In genomic region chr5:133222521-133222920, GRCh38 we compare ENCODE assay signal across 20 cellular contexts.
DNase-seq lines count a peak whose midpoint lies in the region; ATAC-seq and TF ChIP-seq lines count a peak whose summit lies in the region.
"Had no signal": no experiment of that assay in that cellular context is flagged by ENCODE, and none has a peak within 500 bp of the region (broad histone marks: within the 10 kb centered on the region; RNA-seq: fewer than 3 reads in every experiment).

No MANE protein-coding gene starts in this region.

- H3K56ac ChIP-seq in IMR-90 (ENCODE audit: extremely low read depth, insufficient read depth, low read length) = no peak overlapping the region

- TF ChIP-seq CTCF in IMR-90 (conservative IDR thresholded peaks at IDR 0.05; ENCODE audit: low read depth, low read length) = no peak
- no peak for TF ChIP-seq CTCF in coronary artery (IDR thresholded peaks at IDR 0.05)
- TF ChIP-seq CTCF in neural progenitor cell (IDR thresholded peaks at IDR 0.05) = no peak

- POLR2A ChIA-PET in IMR-90 (lab: Charles Lee; ENCODE audit: unreplicated experiment) = no interaction called here

- H3K36me3 ChIP-seq in BLaER1 treated with 17β-estradiol and CSF1 and Interleukin-3, amounts not matched to agents 10 nM and 100 nM = no peaks in the 10 kb centered on the region
- H3K36me3 ChIP-seq in IMR-90 (ENCODE audit: control insufficient read depth, insufficient read depth, low read length) (no peaks in the 10 kb centered on the region), neural progenitor cell (no peaks in the 10 kb centered on the region)
- H3K36me3 ChIP-seq: BE2C, MG63 had no signal

- DNase-seq in IMR-90 (no peak), coronary artery (ENCODE audit: low spot score) (peak; percentile 68), neural progenitor cell (ENCODE audit: low spot score) (no peak), NCI-H2227 treated with DMSO at 0.1 percent for 48 hours (lab: John Stamatoyannopoulos, UW) (no peak), GM03348 (ENCODE audit: low spot score) (no peak), T-helper 2 cell (no peak)
- DNase-seq: CD4-positive, alpha-beta T cell; COR-L47; DMS79; Kasumi-1; MG63; NCI-H187; NCI-H524 treated with DMSO at 0.1 percent for 48 hours; NCI-H82; SIG-M5; SK-N-SH had no signal

- TF ChIP-seq POLR2A in IMR-90 (IDR thresholded peaks at IDR 0.05; ENCODE audit: low read depth, low read length) = no peak

- H3K4me3 Mint-ChIP-seq in neural progenitor cell = no peak overlapping the region
- H3K4me3 Mint-ChIP-seq: CD4-positive, alpha-beta T cell had no signal

- peak overlapping the region in 4 of 11 experiments; percentile 18 to 34 (median 22); a peak in 4 of 22 replicates for H3K9ac ChIP-seq in BLaER1 treated with 17β-estradiol and CSF1 and Interleukin-3, amounts not matched to agents 10 nM and 100 nM
- H3K9ac ChIP-seq in IMR-90 (ENCODE audit: low read depth, low read length) (no peak overlapping the region), neural progenitor cell (no peak overlapping the region)
- H3K9ac ChIP-seq: SK-N-SH had no signal

- peaks cover 10% of the 10 kb centered on the region for H3F3A ChIP-seq in neural progenitor cell (ENCODE audit: low read depth)

- H2AK9ac ChIP-seq in IMR-90 (replicated peaks; ENCODE audit: low read depth, low read length, poor library complexity) = no peak overlapping the region

- dilution Hi-C loops in IMR-90 (cut with HindIII; ENCODE audit: low sequenced_read_pairs, unreplicated experiment) = no loop called here

- no peak overlapping the region for H3K14ac ChIP-seq in IMR-90 (replicated peaks; ENCODE audit: low read depth, low read length)

- peak overlapping the region in 4 of 11 experiments; percentile 15 to 52 (median 30); a peak in 5 of 22 replicates for H3K27ac ChIP-seq in BLaER1 treated with 17β-estradiol and CSF1 and Interleukin-3, amounts not matched to agents 10 nM and 100 nM
- H3K27ac ChIP-seq in IMR-90 (ENCODE audit: insufficient read depth, low read length) (no peak overlapping the region), coronary artery (no peak overlapping the region), neural progenitor cell (peak overlapping the region; percentile 70)

- no peaks in the 10 kb centered on the region for H4K20me1 ChIP-seq in BLaER1 treated with 17β-estradiol and CSF1 and Interleukin-3, amounts not matched to agents 10 nM and 100 nM
- H4K20me1 ChIP-seq in IMR-90 (ENCODE audit: insufficient read depth, low read length) (no peaks in the 10 kb centered on the region), neural progenitor cell (ENCODE audit: low read depth) (no peaks in the 10 kb centered on the region)

- peak overlapping the region; percentile 50; the same call in 1 of the 2 replicates for H2BK120ac ChIP-seq in IMR-90 (ENCODE audit: low read depth, low read length)

- H4K8ac ChIP-seq in IMR-90 (ENCODE audit: low read depth in 2 of 2, low read length in 2 of 2) = no peak overlapping the region

- no peak overlapping the region for H3K23ac ChIP-seq in IMR-90 (ENCODE audit: low read depth, low read length)

- no peak overlapping the region; the same call in 1 of the 2 replicates for H3K18ac ChIP-seq in IMR-90 (ENCODE audit: low read depth, low read length)

- H2AFZ ChIP-seq in IMR-90 (replicated peaks; ENCODE audit: low read length, poor library complexity) (no peak overlapping the region), neural progenitor cell (replicated peaks) (peak overlapping the region; percentile 59)

- no TSS peak for BruUV-seq in IMR-90 (replicated peaks; lab: Mats Ljungman, UMichigan)

- ATAC-seq in IMR-90 (ENCODE audit: low read depth) (no peak), esophagus mucosa (no peak)
- ATAC-seq: Panc1 had no signal

- H3K36me3 Mint-ChIP-seq in neural progenitor cell = no peaks in the 10 kb centered on the region

- H2BK15ac ChIP-seq in IMR-90 (ENCODE audit: low read depth, low read length) = peak overlapping the region; percentile 68; the same call in 1 of the 3 replicates

- H2BK20ac ChIP-seq in IMR-90 (ENCODE audit: low read depth, low read length) = peak overlapping the region; percentile 44

- H3K4me3 ChIP-seq in BLaER1 treated with 17β-estradiol and CSF1 and Interleukin-3, amounts not matched to agents 10 nM and 100 nM = no peak overlapping the region
- H3K4me3 ChIP-seq in IMR-90 (ENCODE audit: insufficient read depth, low read depth, low read length) = no peak overlapping the region
- H3K4me3 ChIP-seq in coronary artery = no peak overlapping the region
- no peak overlapping the region for H3K4me3 ChIP-seq in neural progenitor cell
- H3K4me3 ChIP-seq: MG63 had no signal

- no peaks in the 10 kb centered on the region for H3K9me3 Mint-ChIP-seq in neural progenitor cell
- H3K9me3 Mint-ChIP-seq: CD4-positive, alpha-beta T cell had no signal

- peaks cover 17 to 50% (median 46%) of the 10 kb centered on the region in 10 experiments for H3K4me1 ChIP-seq in BLaER1 treated with 17β-estradiol and CSF1 and Interleukin-3, amounts not matched to agents 10 nM and 100 nM
- H3K4me1 ChIP-seq in IMR-90 (ENCODE audit: control insufficient read depth, insufficient read depth, low read length) = peaks cover 32% of the 10 kb centered on the region
- H3K4me1 ChIP-seq in neural progenitor cell = peaks cover 18% of the 10 kb centered on the region
- H3K4me1 ChIP-seq: BE2C had no signal

- CTCF ChIA-PET in IMR-90 (lab: Yijun Ruan, JAX) = no interaction called here

- no peak overlapping the region for H2AK5ac ChIP-seq in IMR-90 (ENCODE audit: low read depth, low read length)

- in situ Hi-C loops in IMR-90 (cut with MboI; ENCODE audit: low sequenced_read_pairs) = no loop called here

- peaks cover 0 to 8% (median 0%) of the 10 kb centered on the region in 11 experiments; a peak in 1 of 22 replicates for H3K27me3 ChIP-seq in BLaER1 treated with 17β-estradiol and CSF1 and Interleukin-3, amounts not matched to agents 10 nM and 100 nM
- H3K27me3 ChIP-seq in IMR-90 (ENCODE audit: control insufficient read depth, insufficient read depth, low read length) (no peaks in the 10 kb centered on the region), neural progenitor cell (no peaks in the 10 kb centered on the region)
- H3K27me3 ChIP-seq: BE2C, MG63 had no signal

- TF ChIP-seq RAD21 in IMR-90 (IDR thresholded peaks at IDR 0.05; ENCODE audit: low read length) = no peak

- no peaks in the 10 kb centered on the region for H3K79me1 ChIP-seq in IMR-90 (ENCODE audit: low read depth in 1 of 2, low read length in 2 of 2)

- no peak overlapping the region for H2BK5ac ChIP-seq in IMR-90 (ENCODE audit: low read depth, low read length, poor library complexity, severe bottlenecking)

- WGBS in IMR-90 (ENCODE audit: extremely low coverage in 2 of 2, insufficient read length in 1 of 2), 2 experiments = 90% methylated on average over 3 of the region's 4 CpGs; no CpG with 5 or more reads in 1 of the 2 experiments

- H3K4me2 ChIP-seq in BLaER1 treated with 17β-estradiol and CSF1 and Interleukin-3, amounts not matched to agents 10 nM and 100 nM = peak overlapping the region; percentile 32 to 81 (median 64)
- H3K4me2 ChIP-seq in IMR-90 (ENCODE audit: low read depth, low read length) (no peak overlapping the region), neural progenitor cell (peak overlapping the region; percentile 59)
- H3K4me2 ChIP-seq: SK-N-SH had no signal

- no peaks in the 10 kb centered on the region for H3K79me2 ChIP-seq in neural progenitor cell (ENCODE audit: low read depth)

- no peak overlapping the region for H4K91ac ChIP-seq in IMR-90 (ENCODE audit: insufficient read depth, low read depth, low read length)

- H3K9me3 ChIP-seq in BLaER1 treated with 17β-estradiol and CSF1 and Interleukin-3, amounts not matched to agents 10 nM and 100 nM (replicated peaks in 1 of 11) = no peaks in the 10 kb centered on the region
- no peaks in the 10 kb centered on the region for H3K9me3 ChIP-seq in IMR-90 (ENCODE audit: control insufficient read depth, insufficient read depth, low read length)
- no peaks in the 10 kb centered on the region for H3K9me3 ChIP-seq in neural progenitor cell (ENCODE audit: low read depth)
- H3K9me3 ChIP-seq: BE2C, MG63, SK-N-SH had no signal

- intact Hi-C loops in IMR-90 (cut with micrococcal nuclease) = no loop called here

- peaks cover 23% of the 10 kb centered on the region for H3K4me1 Mint-ChIP-seq in neural progenitor cell

- peaks cover 2% of the 10 kb centered on the region for H3K27me3 Mint-ChIP-seq in neural progenitor cell (ENCODE audit: insufficient read depth, low read depth)
- H3K27me3 Mint-ChIP-seq: CD4-positive, alpha-beta T cell had no signal

- H3K4ac ChIP-seq in IMR-90 (ENCODE audit: low read depth, low read length) = peak overlapping the region; percentile 22; the same call in 1 of the 2 replicates

- H3K27ac Mint-ChIP-seq in neural progenitor cell = no peak overlapping the region
- H3K27ac Mint-ChIP-seq: CD4-positive, alpha-beta T cell had no signal

- no peak overlapping the region; the same call in 1 of the 2 replicates for H4K5ac ChIP-seq in IMR-90 (ENCODE audit: low read depth, low read length)

- H3K9me1 ChIP-seq in IMR-90 (ENCODE audit: insufficient read depth, low read length) = peaks cover 17% of the 10 kb centered on the region; the same call in 1 of the 2 replicates

TF ChIP-seq in IMR-90, 13 proteins besides CTCF, POLR2A, EP300 and RAD21 (continues in another document):
- no peak for TF ChIP-seq SMC3 (IDR thresholded peaks at IDR 0.05; ENCODE audit: low read depth, low read length)
- no peak for TF ChIP-seq RCOR1 (IDR thresholded peaks at IDR 0.05; ENCODE audit: insufficient replicate concordance, low read length)
- no peak for TF ChIP-seq MXI1 (IDR thresholded peaks at IDR 0.05; ENCODE audit: borderline replicate concordance, low read depth, low read length)
- no peak for TF ChIP-seq USF2 (IDR thresholded peaks at IDR 0.05; ENCODE audit: low read depth, low read length)
- TF ChIP-seq RFX5 (IDR thresholded peaks at IDR 0.05; ENCODE audit: low read depth, low read length) = no peak
- TF ChIP-seq CEBPB (IDR thresholded peaks at IDR 0.05; ENCODE audit: low read depth, low read length) = no peak
- TF ChIP-seq NFE2L2 (IDR thresholded peaks at IDR 0.05; ENCODE audit: low read depth, low read length) = no peak
- no peak for TF ChIP-seq CHD1 (IDR thresholded peaks at IDR 0.05; ENCODE audit: low read depth, low read length)
